ENCODE assay signal across 24 cellular contexts in the genomic region with DNA sequence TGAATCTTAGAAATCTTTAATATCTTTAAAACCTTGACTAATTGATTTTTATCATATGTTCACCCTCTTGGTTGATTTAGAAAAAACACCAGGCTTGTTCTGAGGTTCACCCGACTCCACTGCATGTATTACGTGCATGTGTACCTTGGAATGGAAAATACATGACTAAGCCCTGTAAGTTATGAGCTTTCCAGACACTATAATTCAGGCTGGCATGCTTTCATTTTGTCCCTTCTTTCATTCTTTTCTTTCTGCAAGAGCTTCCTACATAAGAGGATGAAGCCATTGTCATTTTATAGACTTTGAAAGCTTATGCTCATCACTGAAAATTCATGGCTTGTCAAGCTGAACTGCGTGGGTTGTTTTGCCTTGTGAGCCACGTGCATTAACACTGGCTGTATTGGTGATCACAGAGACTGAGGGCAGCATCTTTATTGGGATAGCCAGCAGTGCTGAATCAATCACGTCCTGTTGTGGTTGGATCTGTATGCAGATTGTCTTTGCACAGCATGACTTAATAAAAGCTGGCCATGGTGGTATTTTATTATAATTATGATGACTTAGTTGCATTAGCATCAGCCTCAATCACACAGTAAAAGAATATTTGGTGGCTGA.
DNase-seq lines count a peak whose midpoint lies in the region; ATAC-seq and TF ChIP-seq lines count a peak whose summit lies in the region.
"Had no signal": no experiment of that assay in that cellular context is flagged by ENCODE, and none has a peak within 500 bp of the region (broad histone marks: within the 10 kb centered on the region; RNA-seq: fewer than 3 reads in every experiment).

No MANE protein-coding gene starts in this region.

- in situ Hi-C loops in astrocyte of the spinal cord (cut with HindIII; ENCODE audit: low sequenced_read_pairs): no loop called here

- H3K4me2 ChIP-seq in neural cell (ENCODE audit: low read length): no peak overlapping the region

- H3K9ac ChIP-seq in neural cell (ENCODE audit: low read length): no peak overlapping the region
- H3K9ac ChIP-seq: parathyroid adenoma had no signal

- TF ChIP-seq EP300 in neural cell (conservative IDR thresholded peaks at IDR 0.05; ENCODE audit: poor library complexity, severe bottlenecking): no peak

- no peaks in the 10 kb centered on the region for H3F3A ChIP-seq in neural cell (ENCODE audit: insufficient read depth, low read length, poor library complexity, severe bottlenecking)

- TF ChIP-seq CTCF in astrocyte of the spinal cord (IDR thresholded peaks at IDR 0.05; ENCODE audit: low read depth, low read length) (no peak), neural cell (IDR thresholded peaks at IDR 0.05; ENCODE audit: poor library complexity, severe bottlenecking) (no peak)

- no peaks in the 10 kb centered on the region for H3K36me3 ChIP-seq in MG63
- H3K36me3 ChIP-seq in neural cell (ENCODE audit: insufficient read depth, low read length): no peaks in the 10 kb centered on the region
- H3K36me3 ChIP-seq: sigmoid colon, SJCRH30, tibial artery had no signal

- H3K9me3 ChIP-seq in MG63 (no peaks in the 10 kb centered on the region), neural cell (ENCODE audit: low read length) (no peaks in the 10 kb centered on the region)
- H3K9me3 ChIP-seq: sigmoid colon, SJCRH30, tibial artery had no signal

- H3K4me3 ChIP-seq in MG63 (peak overlapping the region; percentile 19), astrocyte of the spinal cord (ENCODE audit: low read depth, low read length) (no peak overlapping the region), neural cell (ENCODE audit: low read length) (peak overlapping the region; percentile 14)
- H3K4me3 ChIP-seq: sigmoid colon, SJCRH30, tibial artery had no signal

- no peak overlapping the region for H2AFZ ChIP-seq in neural cell (ENCODE audit: low read depth, low read length)
- H2AFZ ChIP-seq: parathyroid adenoma had no signal

- no peaks in the 10 kb centered on the region for H4K20me1 ChIP-seq in neural cell (ENCODE audit: insufficient read depth)

- no peak overlapping the region for H3K27ac ChIP-seq in neural cell (ENCODE audit: low read length)
- H3K27ac ChIP-seq: epithelial cell of prostate, parathyroid adenoma, sigmoid colon, SJCRH30, tibial artery had no signal

- DNase-seq in Ammon's horn (ENCODE audit: low spot score) (peak; percentile 23), MG63 (peak; percentile 38), astrocyte of the spinal cord (ENCODE audit: low read depth, low spot score) (peak; percentile 50), NK-92 (lab: John Stamatoyannopoulos, UW; ENCODE audit: unreplicated experiment) (no peak)
- DNase-seq: activated CD4-positive, alpha-beta T cell treated with anti-CD3 and anti-CD28 coated beads, Interleukin-2, amount 10 ng/mL, durations not matched to agents 7 days and 5 days; CD8-positive, alpha-beta memory T cell; DMS53; H7; left cardiac atrium; natural killer cell; NCI-H1436 treated with DMSO at 0.1 percent for 48 hours; NCI-H82; sigmoid colon; SJCRH30; T-helper 17 cell; tibial artery had no signal

- ATAC-seq in HG02852 (IDR thresholded peaks at IDR 0.05; ENCODE audit: unreplicated experiment): no peak
- no peak for ATAC-seq in HG03457 (IDR thresholded peaks at IDR 0.05; ENCODE audit: unreplicated experiment)
- no peak for ATAC-seq in GM19467 (IDR thresholded peaks at IDR 0.05; ENCODE audit: unreplicated experiment)
- ATAC-seq: HepG2; natural killer cell; stimulated activated memory B cell treated with anti-CD40 and anti-IgM and Interleukin-4, amounts not matched to agents 10 μg/mL and 1 μg/mL and 100 μg/mL, for 72 hours; T-helper 17 cell had no signal

- TF ChIP-seq RAD21 in neural cell (conservative IDR thresholded peaks at IDR 0.05): no peak

- H3K27me3 ChIP-seq in MG63 (no peaks in the 10 kb centered on the region), neural cell (ENCODE audit: insufficient read depth, low read depth, low read length) (no peaks in the 10 kb centered on the region)
- H3K27me3 ChIP-seq: sigmoid colon, tibial artery had no signal

- H3K79me2 ChIP-seq in neural cell (replicated peaks; ENCODE audit: insufficient read depth, low read length): no peaks in the 10 kb centered on the region
- H3K79me2 ChIP-seq: parathyroid adenoma had no signal

- no peaks in the 10 kb centered on the region for H3K9me2 ChIP-seq in neural cell (ENCODE audit: insufficient read depth, low read length)

TF ChIP-seq in neural cell, 6 proteins besides CTCF, POLR2A, EP300 and RAD21:
- TF ChIP-seq TAF1 (IDR thresholded peaks at IDR 0.05; ENCODE audit: low read depth) (no peak), EZH2 (IDR thresholded peaks at IDR 0.05; ENCODE audit: borderline replicate concordance, insufficient read depth, low read length, poor library complexity, severe bottlenecking) (no peak), MXI1 (conservative IDR thresholded peaks at IDR 0.05; ENCODE audit: poor library complexity, severe bottlenecking) (no peak), SMC3 (conservative IDR thresholded peaks at IDR 0.05; ENCODE audit: poor library complexity) (no peak), POLR2AphosphoS5 (IDR thresholded peaks at IDR 0.05) (no peak)
- TF ChIP-seq, protein P1, sequence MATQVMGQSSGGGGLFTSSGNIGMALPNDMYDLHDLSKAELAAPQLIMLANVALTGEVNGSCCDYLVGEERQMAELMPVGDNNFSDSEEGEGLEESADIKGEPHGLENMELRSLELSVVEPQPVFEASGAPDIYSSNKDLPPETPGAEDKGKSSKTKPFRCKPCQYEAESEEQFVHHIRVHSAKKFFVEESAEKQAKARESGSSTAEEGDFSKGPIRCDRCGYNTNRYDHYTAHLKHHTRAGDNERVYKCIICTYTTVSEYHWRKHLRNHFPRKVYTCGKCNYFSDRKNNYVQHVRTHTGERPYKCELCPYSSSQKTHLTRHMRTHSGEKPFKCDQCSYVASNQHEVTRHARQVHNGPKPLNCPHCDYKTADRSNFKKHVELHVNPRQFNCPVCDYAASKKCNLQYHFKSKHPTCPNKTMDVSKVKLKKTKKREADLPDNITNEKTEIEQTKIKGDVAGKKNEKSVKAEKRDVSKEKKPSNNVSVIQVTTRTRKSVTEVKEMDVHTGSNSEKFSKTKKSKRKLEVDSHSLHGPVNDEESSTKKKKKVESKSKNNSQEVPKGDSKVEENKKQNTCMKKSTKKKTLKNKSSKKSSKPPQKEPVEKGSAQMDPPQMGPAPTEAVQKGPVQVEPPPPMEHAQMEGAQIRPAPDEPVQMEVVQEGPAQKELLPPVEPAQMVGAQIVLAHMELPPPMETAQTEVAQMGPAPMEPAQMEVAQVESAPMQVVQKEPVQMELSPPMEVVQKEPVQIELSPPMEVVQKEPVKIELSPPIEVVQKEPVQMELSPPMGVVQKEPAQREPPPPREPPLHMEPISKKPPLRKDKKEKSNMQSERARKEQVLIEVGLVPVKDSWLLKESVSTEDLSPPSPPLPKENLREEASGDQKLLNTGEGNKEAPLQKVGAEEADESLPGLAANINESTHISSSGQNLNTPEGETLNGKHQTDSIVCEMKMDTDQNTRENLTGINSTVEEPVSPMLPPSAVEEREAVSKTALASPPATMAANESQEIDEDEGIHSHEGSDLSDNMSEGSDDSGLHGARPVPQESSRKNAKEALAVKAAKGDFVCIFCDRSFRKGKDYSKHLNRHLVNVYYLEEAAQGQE (IDR thresholded peaks at IDR 0.05; ENCODE audit: borderline replicate concordance): no peak
TF ChIP-seq in neural cell: peak in this region for 0.
